In genomic region chr3:96813820-96814580, GRCh38 we compare ENCODE assay signal across 8 cellular contexts. TPM values are rescaled to one million over a fixed set of nuclear protein-coding genes. Genes with fewer than 3 reads are reported as not detected.
A peak's percentile ranks its signal among the peaks of the same experiment; 100 is the strongest.
DNase-seq lines count a peak whose midpoint lies in the region; ATAC-seq, FAIRE-seq and TF ChIP-seq lines count a peak whose summit lies in the region.

No MANE protein-coding gene starts in this region.

- peak overlapping the region; percentile 82 for H3K4me2 ChIP-seq in mammary epithelial cell (ENCODE audit: insufficient read depth, low read depth, low read length)

- WGBS in mammary epithelial cell (ENCODE audit: low coverage, missing lambda C conversion rate), result 2% methylated on average over 9 of the region's 76 CpGs

- ATAC-seq in HG02981 (IDR thresholded peaks at IDR 0.05; ENCODE audit: unreplicated experiment), result peak; percentile 18

- no peaks in the 10 kb centered on the region for H3K36me3 ChIP-seq in mammary epithelial cell (ENCODE audit: insufficient read depth, low read length)

- TF ChIP-seq CTCF in mammary epithelial cell (conservative IDR thresholded peaks at IDR 0.05 in 1 of 2, IDR thresholded peaks at IDR 0.05 in 1 of 2; ENCODE audit: extremely low read depth in 1 of 2, insufficient read depth in 1 of 2, low read depth in 1 of 2, low read length in 2 of 2), result peak in 1 of 2 donors; percentile 22

- H3K4me1 ChIP-seq in mammary epithelial cell (ENCODE audit: insufficient read depth, low read length), result peaks cover 13% of the 10 kb centered on the region

- H3K27ac ChIP-seq in mammary epithelial cell (ENCODE audit: insufficient read depth, low read depth, low read length), result no peak overlapping the region
- H3K27ac ChIP-seq in skin epidermis, result no peak overlapping the region

- no peak overlapping the region for H3K9ac ChIP-seq in mammary epithelial cell (ENCODE audit: insufficient read depth, low read length)

- no peaks in the 10 kb centered on the region for H4K20me1 ChIP-seq in mammary epithelial cell (ENCODE audit: insufficient read depth, low read length)

- CTCF ChIA-PET in mammary epithelial cell (lab: Charles Lee; ENCODE audit: low non-redundant PET), result no interaction called here

- in situ Hi-C loops in mammary epithelial cell (cut with MboI; ENCODE audit: low sequenced_read_pairs in 2 of 2), result no loop called here

- intact Hi-C loops in mammary epithelial cell (cut with micrococcal nuclease), result loop anchor here (1.0 to 10.0 kb wide), 2 partner anchors 483 to 1949 kb away; no protein-coding TSS in a partner anchor

- BruUV-seq in mammary epithelial cell (replicated peaks; lab: Mats Ljungman, UMichigan), result no TSS peak

- dilution Hi-C loops in mammary epithelial cell (cut with HindIII; ENCODE audit: low sequenced_read_pairs), result no loop called here

- H3K4me3 ChIP-seq in mammary epithelial cell (replicated peaks in 1 of 3; ENCODE audit: insufficient read depth in 1 of 3, low read depth in 2 of 3, low read length in 3 of 3) (peak overlapping the region; percentile 47 to 52 (median 48)), skin epidermis (peak overlapping the region; percentile 24 to 48 (median 38))

- peaks cover 17% of the 10 kb centered on the region for H3K27me3 ChIP-seq in mammary epithelial cell (ENCODE audit: insufficient read depth, low read length)

- FAIRE-seq in GM12892 (lab: Jason Lieb, UNC), result no peak

- H3K79me2 ChIP-seq in mammary epithelial cell (ENCODE audit: insufficient read depth, low read length), result no peaks in the 10 kb centered on the region

- TF ChIP-seq POLR2A in GM12892 (IDR thresholded peaks at IDR 0.05; ENCODE audit: low read depth, low read length), result no peak

- DNase-seq in AG08396 (ENCODE audit: low spot score) (peak; percentile 61), GM12892 (ENCODE audit: insufficient read length) (peak; percentile 18), NCI-H748 (lab: John Stamatoyannopoulos, UW; ENCODE audit: unreplicated experiment) (peak; percentile 73), mammary epithelial cell (peak; percentile 37), islet precursor cell (peak; percentile 88), superior temporal gyrus (ENCODE audit: extremely low spot score) (no peak)

- peak overlapping the region; percentile 86 for H2AFZ ChIP-seq in mammary epithelial cell (ENCODE audit: low read depth, low read length)

- no peaks in the 10 kb centered on the region for H3K9me3 ChIP-seq in mammary epithelial cell (replicated peaks; ENCODE audit: insufficient read depth, low read length)

RNA-seq across cellular contexts. Expression of gene EPHA6, which starts 0.4 kb away (rescaled TPM):
- polyA plus RNA-seq in GM12892 (2012; ENCODE audit: missing spikeins), result not detected
- not detected for total RNA-seq in mammary epithelial cell
- polyA plus RNA-seq in mammary epithelial cell, result not detected
- polyA minus RNA-seq in mammary epithelial cell, result not detected
